ENCODE assay signal across 8 cellular contexts in genomic region chr9:93682155-93682968, GRCh38.
DNase-seq lines count a peak whose midpoint lies in the region; ATAC-seq and TF ChIP-seq lines count a peak whose summit lies in the region.

No MANE protein-coding gene starts in this region.

- ATAC-seq in heart right ventricle (peak in 7 of 8 donors; percentile 31 to 68 (median 60)), HG02678 (IDR thresholded peaks at IDR 0.05; ENCODE audit: unreplicated experiment) (no peak), GM18870 (IDR thresholded peaks at IDR 0.05; ENCODE audit: unreplicated experiment) (no peak)

- H3K4me1 ChIP-seq in HUES6 (ENCODE audit: control insufficient read depth, insufficient read depth, low read length): peaks cover 3% of the 10 kb centered on the region; the same call in 1 of the 2 replicates
- H3K4me1 ChIP-seq in heart right ventricle: no peaks in the 10 kb centered on the region

- H3K4me3 ChIP-seq in HUES6 (ENCODE audit: low read depth, low read length) (no peak overlapping the region), heart right ventricle (no peak overlapping the region)

- H3K36me3 ChIP-seq in HUES6 (ENCODE audit: control insufficient read depth, insufficient read depth, low read length): no peaks in the 10 kb centered on the region
- peaks cover 0 to 22% (median 7%) of the 10 kb centered on the region in 9 donors for H3K36me3 ChIP-seq in heart right ventricle

- peak overlapping the region; percentile 32 for H3K9ac ChIP-seq in HUES6 (ENCODE audit: low read length)

- TF ChIP-seq CTCF in heart right ventricle (IDR thresholded peaks at IDR 0.05): peak; percentile 61 to 85 (median 78)

- H3K9me3 ChIP-seq in HUES6 (ENCODE audit: control insufficient read depth, insufficient read depth, low read depth, low read length) (0 out of 2 replicates have a peak, but pooled peaks cover 4% of the 10 kb centered on the region), heart right ventricle (peaks cover 0 to 2% (median 0%) of the 10 kb centered on the region in 11 donors)

- WGBS in heart right ventricle, 2 donors: 46 to 47% methylated on average over 19 of the region's 19 CpGs

- intact Hi-C loops in heart right ventricle (cut with DNase I): loop anchor here (1.0 to 10.0 kb wide), 11 partner anchors 78 to 535 kb away; no protein-coding TSS in a partner anchor

- peak; percentile 88 for DNase-seq in ELF-1 (ENCODE audit: low read depth, low spot score)
- DNase-seq in RPMI8226: peak; percentile 59
- DNase-seq in activated naive CD4-positive, alpha-beta T cell treated with anti-CD3 and anti-CD28 coated beads, Interleukin-2, amount 50 U/mL, for 16 hours: peak; percentile 65
- DNase-seq in heart right ventricle: peak; percentile 48 to 59
- DNase-seq in pulmonary artery endothelial cell (ENCODE audit: low read depth, low spot score): peak; percentile 19

- H3K27ac ChIP-seq in HUES6 (ENCODE audit: low read depth, low read length): no peak overlapping the region
- H3K27ac ChIP-seq in heart right ventricle: no peak overlapping the region

- H3K27me3 ChIP-seq in HUES6 (ENCODE audit: control insufficient read depth, insufficient read depth, low read length): no peaks in the 10 kb centered on the region
- no peaks in the 10 kb centered on the region for H3K27me3 ChIP-seq in heart right ventricle

Comparison
In these comparisons a context has a peak if more than half of its experiments do, and no peak if none do; other contexts are left out.
1. DNase-seq: peak in every context shown above with its lines; median percentile 88 in ELF-1; 65 in activated naive CD4-positive, alpha-beta T cell treated with anti-CD3 and anti-CD28 coated beads, Interleukin-2, amount 50 U/mL, for 16 hours; 59 in RPMI8226; 54 in heart right ventricle; 19 in pulmonary artery endothelial cell.
2. ATAC-seq: peak in heart right ventricle (7 of 8); none in HG02678 (single experiment) and GM18870 (single experiment).